9 cellular contexts compared by ENCODE assay signal in the genomic region with DNA sequence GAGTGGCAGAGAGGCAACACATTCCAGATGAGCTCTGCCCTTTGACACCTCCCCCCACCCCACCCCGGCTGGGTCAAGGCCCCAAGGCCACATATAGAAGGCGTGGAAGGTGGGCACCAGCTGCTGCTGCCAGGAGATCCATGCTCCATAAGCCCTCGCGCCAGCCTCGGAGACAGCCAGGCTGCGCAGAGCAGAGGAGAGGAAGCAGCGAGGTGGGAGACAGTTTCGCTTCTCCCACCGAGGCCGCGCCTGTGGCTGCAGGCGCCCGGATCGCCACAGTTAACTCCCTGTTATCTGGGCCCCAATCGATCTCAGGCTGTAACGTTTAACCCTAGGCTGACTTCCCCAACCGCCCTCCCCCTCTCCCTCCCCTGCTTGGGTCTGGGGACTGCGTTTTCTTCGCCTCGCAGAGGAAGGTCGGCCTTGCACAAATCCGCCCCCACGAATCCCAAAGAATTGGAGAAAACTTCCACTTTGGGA. TPM values are rescaled to one million over a fixed set of nuclear protein-coding genes. Genes with fewer than 3 reads are reported as not detected.
DNase-seq lines count a peak whose midpoint lies in the region; ATAC-seq, FAIRE-seq and TF ChIP-seq lines count a peak whose summit lies in the region.
"Had no signal": no experiment of that assay in that cellular context is flagged by ENCODE, and none has a peak within 500 bp of the region (broad histone marks: within the 10 kb centered on the region; RNA-seq: fewer than 3 reads in every experiment).

No MANE protein-coding gene starts in this region.

- CTCF ChIA-PET in activated CD4-positive, alpha-beta T cell treated with anti-CD3 and anti-CD28 coated beads for 36 hours (lab: Charles Lee), result interaction anchor here (1.3 kb wide), 1 partner anchor 15 kb away, joined by 3 read pairs; no protein-coding TSS in a partner anchor

- H3K27me3 ChIP-seq in liver (ENCODE audit: control insufficient read depth in 4 of 4, insufficient read depth in 4 of 4, low read length in 3 of 4) (no peaks in the 10 kb centered on the region), thymus (ENCODE audit: control insufficient read depth, insufficient read depth) (peaks cover 3% of the 10 kb centered on the region)

- POLR2A ChIA-PET in activated CD4-positive, alpha-beta T cell treated with anti-CD3 and anti-CD28 coated beads for 36 hours (lab: Charles Lee), result no interaction called here

- peak; percentile 9 for DNase-seq in activated CD4-positive, alpha-beta T cell treated with anti-CD3 and anti-CD28 coated beads for 36 hours
- no peak for DNase-seq in activated CD4-positive, alpha-beta T cell treated with anti-CD3 and anti-CD28 coated beads for 4 hours
- no peak for DNase-seq in activated naive CD8-positive, alpha-beta T cell treated with anti-CD3 and anti-CD28 coated beads, Interleukin-2, amount 50 U/mL, for 24 hours
- no peak for DNase-seq in stimulated activated CD8-positive, alpha-beta memory T cell treated with anti-CD3 and anti-CD28 coated beads, Interleukin-4, amount 100 ng/mL, for 48 hours
- no peak for DNase-seq in GM19239 (ENCODE audit: insufficient read length, low spot score)
- DNase-seq: NCI-H187 had no signal

- H3K27me3 Mint-ChIP-seq in activated CD4-positive, alpha-beta T cell treated with anti-CD3 and anti-CD28 coated beads for 36 hours, result peaks cover 38% of the 10 kb centered on the region
- peaks cover 38% of the 10 kb centered on the region for H3K27me3 Mint-ChIP-seq in activated naive CD8-positive, alpha-beta T cell treated with anti-CD3 and anti-CD28 coated beads, Interleukin-2, amount 50 U/mL, for 24 hours

- H3K9me3 Mint-ChIP-seq in activated CD4-positive, alpha-beta T cell treated with anti-CD3 and anti-CD28 coated beads for 36 hours (ENCODE audit: low read depth), result no peaks in the 10 kb centered on the region
- H3K9me3 Mint-ChIP-seq in activated naive CD8-positive, alpha-beta T cell treated with anti-CD3 and anti-CD28 coated beads, Interleukin-2, amount 50 U/mL, for 24 hours, result no peaks in the 10 kb centered on the region

- no peak overlapping the region for H3K9ac ChIP-seq in liver (ENCODE audit: low read depth in 1 of 2, low read length in 2 of 2)

- H3K4me3 ChIP-seq in liver (ENCODE audit: low read depth in 1 of 3, low read length in 3 of 3) (peak overlapping the region; percentile 54 to 92 (median 55)), thymus (ENCODE audit: low read length) (peak overlapping the region; percentile 87)

- H3K9me3 ChIP-seq in liver (ENCODE audit: control insufficient read depth in 4 of 4, low read length in 3 of 4) (no peaks in the 10 kb centered on the region), thymus (ENCODE audit: control insufficient read depth) (no peaks in the 10 kb centered on the region)

- no peak for FAIRE-seq in GM19239 (lab: Jason Lieb, UNC)

- ATAC-seq in activated CD4-positive, alpha-beta T cell treated with anti-CD3 and anti-CD28 coated beads for 36 hours, result no peak
- no peak for ATAC-seq in activated naive CD8-positive, alpha-beta T cell treated with anti-CD3 and anti-CD28 coated beads, Interleukin-2, amount 50 U/mL, for 24 hours
- no peak for ATAC-seq in HG03439 (IDR thresholded peaks at IDR 0.05; ENCODE audit: unreplicated experiment)

- H3K4me3 Mint-ChIP-seq in activated CD4-positive, alpha-beta T cell treated with anti-CD3 and anti-CD28 coated beads for 36 hours, result no peak overlapping the region
- H3K4me3 Mint-ChIP-seq in activated naive CD8-positive, alpha-beta T cell treated with anti-CD3 and anti-CD28 coated beads, Interleukin-2, amount 50 U/mL, for 24 hours, result peak overlapping the region; percentile 4

- H3K36me3 Mint-ChIP-seq in activated CD4-positive, alpha-beta T cell treated with anti-CD3 and anti-CD28 coated beads for 36 hours (ENCODE audit: low read depth), result no peaks in the 10 kb centered on the region
- no peaks in the 10 kb centered on the region for H3K36me3 Mint-ChIP-seq in activated naive CD8-positive, alpha-beta T cell treated with anti-CD3 and anti-CD28 coated beads, Interleukin-2, amount 50 U/mL, for 24 hours (ENCODE audit: low read depth)

- H3K27ac ChIP-seq in liver (ENCODE audit: low read depth in 1 of 2, low read length in 2 of 2), result peak overlapping the region; percentile 93 to 96
- peak overlapping the region; percentile 10 for H3K27ac ChIP-seq in thymus (ENCODE audit: low read depth)

- H3K4me1 ChIP-seq in liver (ENCODE audit: control insufficient read depth in 4 of 4, insufficient read depth in 4 of 4, low read length in 3 of 4) (peaks cover 18 to 77% (median 61%) of the 10 kb centered on the region in 4 donors), thymus (ENCODE audit: control insufficient read depth, insufficient read depth, low read length) (peaks cover 27% of the 10 kb centered on the region)

- no peak overlapping the region for H3K27ac Mint-ChIP-seq in activated CD4-positive, alpha-beta T cell treated with anti-CD3 and anti-CD28 coated beads for 36 hours
- H3K27ac Mint-ChIP-seq in activated naive CD8-positive, alpha-beta T cell treated with anti-CD3 and anti-CD28 coated beads, Interleukin-2, amount 50 U/mL, for 24 hours, result no peak overlapping the region

- 12% methylated on average over 23 of the region's 23 CpGs for whole genome bisulfite sequencing in liver
- 5% methylated on average over 23 of the region's 23 CpGs for WGBS in thymus

- peaks cover 27% of the 10 kb centered on the region for H3K4me1 Mint-ChIP-seq in activated CD4-positive, alpha-beta T cell treated with anti-CD3 and anti-CD28 coated beads for 36 hours
- peaks cover 36% of the 10 kb centered on the region for H3K4me1 Mint-ChIP-seq in activated naive CD8-positive, alpha-beta T cell treated with anti-CD3 and anti-CD28 coated beads, Interleukin-2, amount 50 U/mL, for 24 hours

- no peaks in the 10 kb centered on the region for H3K36me3 ChIP-seq in liver (ENCODE audit: control insufficient read depth in 4 of 4, insufficient read depth in 3 of 4, low read depth in 1 of 4, low read length in 3 of 4)
- no peaks in the 10 kb centered on the region for H3K36me3 ChIP-seq in thymus (ENCODE audit: control insufficient read depth, insufficient read depth)

- no peak for TF ChIP-seq CTCF in liver (IDR thresholded peaks at IDR 0.05; ENCODE audit: low read depth, low read length, missing input control)

- no peak for TF ChIP-seq RAD21 in liver (IDR thresholded peaks at IDR 0.05)

- intact Hi-C loops in activated CD4-positive, alpha-beta T cell treated with anti-CD3 and anti-CD28 coated beads for 36 hours (cut with DNase I, micrococcal nuclease), result loop anchor here in 1 of 2 experiments (5.0 kb wide), 1 partner anchor 200 kb away; no protein-coding TSS in a partner anchor

TF ChIP-seq in liver, 16 proteins besides CTCF, POLR2A, EP300 and RAD21 (continues in another document):
- TF ChIP-seq HNF4G (IDR thresholded peaks at IDR 0.05) (no peak), TAF1 (conservative IDR thresholded peaks at IDR 0.05) (no peak), JUND (IDR thresholded peaks at IDR 0.05) (no peak), FOXA1 (IDR thresholded peaks at IDR 0.05) (no peak), FOXA2 (IDR thresholded peaks at IDR 0.05) (no peak), EGR1 (IDR thresholded peaks at IDR 0.05; ENCODE audit: low read depth in 2 of 2) (no peak), NR2F2 (IDR thresholded peaks at IDR 0.05) (peak; percentile 37), RXRA (IDR thresholded peaks at IDR 0.05) (peak; percentile 29 to 44), HNF4A (conservative IDR thresholded peaks at IDR 0.05) (peak; percentile 5 to 20)
- TF ChIP-seq, protein P1, sequence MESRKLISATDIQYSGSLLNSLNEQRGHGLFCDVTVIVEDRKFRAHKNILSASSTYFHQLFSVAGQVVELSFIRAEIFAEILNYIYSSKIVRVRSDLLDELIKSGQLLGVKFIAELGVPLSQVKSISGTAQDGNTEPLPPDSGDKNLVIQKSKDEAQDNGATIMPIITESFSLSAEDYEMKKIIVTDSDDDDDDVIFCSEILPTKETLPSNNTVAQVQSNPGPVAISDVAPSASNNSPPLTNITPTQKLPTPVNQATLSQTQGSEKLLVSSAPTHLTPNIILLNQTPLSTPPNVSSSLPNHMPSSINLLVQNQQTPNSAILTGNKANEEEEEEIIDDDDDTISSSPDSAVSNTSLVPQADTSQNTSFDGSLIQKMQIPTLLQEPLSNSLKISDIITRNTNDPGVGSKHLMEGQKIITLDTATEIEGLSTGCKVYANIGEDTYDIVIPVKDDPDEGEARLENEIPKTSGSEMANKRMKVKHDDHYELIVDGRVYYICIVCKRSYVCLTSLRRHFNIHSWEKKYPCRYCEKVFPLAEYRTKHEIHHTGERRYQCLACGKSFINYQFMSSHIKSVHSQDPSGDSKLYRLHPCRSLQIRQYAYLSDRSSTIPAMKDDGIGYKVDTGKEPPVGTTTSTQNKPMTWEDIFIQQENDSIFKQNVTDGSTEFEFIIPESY (IDR thresholded peaks at IDR 0.05), result no peak
- TF ChIP-seq, protein P2, sequence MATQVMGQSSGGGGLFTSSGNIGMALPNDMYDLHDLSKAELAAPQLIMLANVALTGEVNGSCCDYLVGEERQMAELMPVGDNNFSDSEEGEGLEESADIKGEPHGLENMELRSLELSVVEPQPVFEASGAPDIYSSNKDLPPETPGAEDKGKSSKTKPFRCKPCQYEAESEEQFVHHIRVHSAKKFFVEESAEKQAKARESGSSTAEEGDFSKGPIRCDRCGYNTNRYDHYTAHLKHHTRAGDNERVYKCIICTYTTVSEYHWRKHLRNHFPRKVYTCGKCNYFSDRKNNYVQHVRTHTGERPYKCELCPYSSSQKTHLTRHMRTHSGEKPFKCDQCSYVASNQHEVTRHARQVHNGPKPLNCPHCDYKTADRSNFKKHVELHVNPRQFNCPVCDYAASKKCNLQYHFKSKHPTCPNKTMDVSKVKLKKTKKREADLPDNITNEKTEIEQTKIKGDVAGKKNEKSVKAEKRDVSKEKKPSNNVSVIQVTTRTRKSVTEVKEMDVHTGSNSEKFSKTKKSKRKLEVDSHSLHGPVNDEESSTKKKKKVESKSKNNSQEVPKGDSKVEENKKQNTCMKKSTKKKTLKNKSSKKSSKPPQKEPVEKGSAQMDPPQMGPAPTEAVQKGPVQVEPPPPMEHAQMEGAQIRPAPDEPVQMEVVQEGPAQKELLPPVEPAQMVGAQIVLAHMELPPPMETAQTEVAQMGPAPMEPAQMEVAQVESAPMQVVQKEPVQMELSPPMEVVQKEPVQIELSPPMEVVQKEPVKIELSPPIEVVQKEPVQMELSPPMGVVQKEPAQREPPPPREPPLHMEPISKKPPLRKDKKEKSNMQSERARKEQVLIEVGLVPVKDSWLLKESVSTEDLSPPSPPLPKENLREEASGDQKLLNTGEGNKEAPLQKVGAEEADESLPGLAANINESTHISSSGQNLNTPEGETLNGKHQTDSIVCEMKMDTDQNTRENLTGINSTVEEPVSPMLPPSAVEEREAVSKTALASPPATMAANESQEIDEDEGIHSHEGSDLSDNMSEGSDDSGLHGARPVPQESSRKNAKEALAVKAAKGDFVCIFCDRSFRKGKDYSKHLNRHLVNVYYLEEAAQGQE (IDR thresholded peaks at IDR 0.05), result no peak

RNA-seq across cellular contexts. Expression of a gene that starts 1.2 kb away (rescaled TPM):
- total RNA-seq in activated CD4-positive, alpha-beta T cell treated with anti-CD3 and anti-CD28 coated beads for 36 hours, result 1 to 10 TPM in 1 of 2 experiments, under 1 TPM in 1; 0.82 to 1.1 TPM
- total RNA-seq in liver, result 10 to 100 TPM; 59.1 to 78.6 TPM
- polyA plus RNA-seq in liver (10 to 100 TPM; 40.6 to 70.0 TPM), thymus (47.9 TPM)

Comparison
In these comparisons a context has a peak if more than half of its experiments do, and no peak if none do; other contexts are left out.
1. RNA of a gene that starts 1.2 kb away (total RNA-seq): 59.1 to 78.6 TPM in liver; 0.82 to 1.1 TPM in activated CD4-positive, alpha-beta T cell treated with anti-CD3 and anti-CD28 coated beads for 36 hours; every median in the first group is over 10 times any median in the second.